Comparison of ENCODE assay signal across 20 cellular contexts in genomic region chr4:168549145-168549544, GRCh38. TPM values are rescaled to one million over a fixed set of nuclear protein-coding genes. Genes with fewer than 3 reads are reported as not detected.
DNase-seq lines count a peak whose midpoint lies in the region; ATAC-seq, FAIRE-seq and TF ChIP-seq lines count a peak whose summit lies in the region.
"Had no signal": no experiment of that assay in that cellular context is flagged by ENCODE, and none has a peak within 500 bp of the region (broad histone marks: within the 10 kb centered on the region; RNA-seq: fewer than 3 reads in every experiment).

No MANE protein-coding gene starts in this region.

- no peaks in the 10 kb centered on the region for H3K9me2 ChIP-seq in GM23248 (ENCODE audit: insufficient read depth)

- H3K27ac Mint-ChIP-seq in glutamatergic neuron (ENCODE audit: unreplicated experiment), result no peak overlapping the region
- H3K27ac Mint-ChIP-seq: CD4-positive, alpha-beta T cell had no signal

- H3K36me3 Mint-ChIP-seq in glutamatergic neuron (ENCODE audit: unreplicated experiment), result no peaks in the 10 kb centered on the region

- no peaks in the 10 kb centered on the region for H3K79me2 ChIP-seq in GM23248 (ENCODE audit: insufficient read depth)
- no peaks in the 10 kb centered on the region for H3K79me2 ChIP-seq in osteoblast (ENCODE audit: insufficient read depth, low read length)

- H3K4me1 Mint-ChIP-seq in glutamatergic neuron (ENCODE audit: low read depth, unreplicated experiment), result peaks cover 10% of the 10 kb centered on the region

- no peaks in the 10 kb centered on the region for H3K27me3 ChIP-seq in GM23248 (replicated peaks; ENCODE audit: insufficient read depth)
- no peaks in the 10 kb centered on the region for H3K27me3 ChIP-seq in SJCRH30
- no peaks in the 10 kb centered on the region for H3K27me3 ChIP-seq in osteoblast (ENCODE audit: insufficient read depth, low read length)
- no peaks in the 10 kb centered on the region for H3K27me3 ChIP-seq in pancreas
- H3K27me3 ChIP-seq: MG63 had no signal

- TF ChIP-seq CTCF in osteoblast (IDR thresholded peaks at IDR 0.05; ENCODE audit: extremely low read depth, low read depth, low read length) (no peak), glutamatergic neuron (IDR thresholded peaks at IDR 0.05; ENCODE audit: partially characterized antibody, unreplicated experiment) (no peak), pancreas (IDR thresholded peaks at IDR 0.05) (no peak)

- peaks cover 1% of the 10 kb centered on the region for H3K9me3 Mint-ChIP-seq in glutamatergic neuron (ENCODE audit: unreplicated experiment)
- H3K9me3 Mint-ChIP-seq: CD4-positive, alpha-beta T cell had no signal

- intact Hi-C loops in pancreas (cut with DNase I), result no loop called here

- H3K4me3 ChIP-seq in GM23248 (no peak overlapping the region), SJCRH30 (no peak overlapping the region), osteoblast (ENCODE audit: insufficient read depth, low read length) (no peak overlapping the region), pancreas (no peak overlapping the region)
- H3K4me3 ChIP-seq: A549, MG63 had no signal

- in situ Hi-C loops in GM23248 (cut with MboI), result no loop called here

- no peak for ATAC-seq in pancreas
- ATAC-seq: A549, HepG2 had no signal

- no peak overlapping the region for H3K4me3 Mint-ChIP-seq in glutamatergic neuron (ENCODE audit: unreplicated experiment)
- H3K4me3 Mint-ChIP-seq: CD4-positive, alpha-beta T cell had no signal

- no peak overlapping the region for H2AFZ ChIP-seq in GM23248
- H2AFZ ChIP-seq in osteoblast (ENCODE audit: low read length), result no peak overlapping the region

- H3K36me3 ChIP-seq in GM23248 (ENCODE audit: low read depth), result no peaks in the 10 kb centered on the region
- no peaks in the 10 kb centered on the region; the same call in 1 of the 2 replicates for H3K36me3 ChIP-seq in SJCRH30
- no peaks in the 10 kb centered on the region for H3K36me3 ChIP-seq in osteoblast (ENCODE audit: insufficient read depth, low read length)
- H3K36me3 ChIP-seq in pancreas, result no peaks in the 10 kb centered on the region
- H3K36me3 ChIP-seq: MG63 had no signal

- WGBS in GM23248 (ENCODE audit: low coverage in 1 of 2, low lambda C conversion rate in 2 of 2, missing lambda C conversion rate in 2 of 2), 2 experiments, result 15 to 18% methylated on average over 4 of the region's 4 CpGs
- WGBS in pancreas, 2 donors, result 67 to 78% methylated on average over 4 of the region's 4 CpGs

- H3K4me2 ChIP-seq in GM23248 (ENCODE audit: unreplicated experiment) (peak overlapping the region; percentile 85), osteoblast (ENCODE audit: insufficient read depth, low read length) (peak overlapping the region; percentile 2)

- H3K9me3 ChIP-seq in GM23248 (ENCODE audit: low read depth), result no peaks in the 10 kb centered on the region
- H3K9me3 ChIP-seq in SJCRH30 (replicated peaks), result no peaks in the 10 kb centered on the region
- no peaks in the 10 kb centered on the region for H3K9me3 ChIP-seq in osteoblast (ENCODE audit: low read depth, low read length)
- H3K9me3 ChIP-seq in pancreas, result no peaks in the 10 kb centered on the region
- H3K9me3 ChIP-seq: A549, MG63 had no signal

- no peaks in the 10 kb centered on the region for H3K27me3 Mint-ChIP-seq in glutamatergic neuron (ENCODE audit: unreplicated experiment)

- peak overlapping the region; percentile 88; the same call in 1 of the 2 replicates for H3K27ac ChIP-seq in GM23248
- peak overlapping the region; percentile 92 for H3K27ac ChIP-seq in SJCRH30
- H3K27ac ChIP-seq in osteoblast (ENCODE audit: low read depth, low read length), result peak overlapping the region; percentile 98
- no peak overlapping the region for H3K27ac ChIP-seq in pancreas

- H3K9ac ChIP-seq in GM23248, result no peak overlapping the region

- H4K20me1 ChIP-seq in GM23248 (ENCODE audit: insufficient read depth) (no peaks in the 10 kb centered on the region), osteoblast (ENCODE audit: insufficient read depth, low read length) (no peaks in the 10 kb centered on the region)

- no peak for FAIRE-seq in pancreas (lab: Jason Lieb, UNC)
- FAIRE-seq: A549, G401.6, GM12891, HepG2 had no signal

- peaks cover 36% of the 10 kb centered on the region for H3K4me1 ChIP-seq in GM23248 (ENCODE audit: insufficient read depth)
- H3K4me1 ChIP-seq in SJCRH30, result peaks cover 27% of the 10 kb centered on the region
- H3K4me1 ChIP-seq in osteoblast (ENCODE audit: insufficient read depth, low read length), result peaks cover 32% of the 10 kb centered on the region
- H3K4me1 ChIP-seq in pancreas, result no peaks in the 10 kb centered on the region

- H3F3A ChIP-seq in GM23248 (ENCODE audit: insufficient read depth), result peaks cover 34% of the 10 kb centered on the region

- DNase-seq in GM23248, result no peak
- no peak for DNase-seq in SJCRH30
- DNase-seq in fibroblast of gingiva (ENCODE audit: low read depth), result peak; percentile 16
- DNase-seq in osteoblast (ENCODE audit: insufficient read length, low spot score, missing footprints), result no peak
- DNase-seq in glutamatergic neuron, result no peak
- DNase-seq in pancreas, result no peak
- no peak for DNase-seq in hepatic stellate cell (ENCODE audit: low spot score)
- DNase-seq in SKM-1 (lab: John Stamatoyannopoulos, UW; ENCODE audit: unreplicated experiment), result no peak
- DNase-seq: AML-193; Calu3; CD4-positive, alpha-beta T cell; DMS79 treated with DMSO at 0.1 percent for 48 hours; MG63; NCI-H1092 treated with DMSO at 0.1 percent for 48 hours; NCI-H187; NCI-H510A treated with DMSO at 0.1 percent for 48 hours had no signal

RNA-seq across cellular contexts. Expression of gene PALLD, which starts 52.3 kb away (rescaled TPM):
- 14.5 and 17.9 TPM in 2 replicates for total RNA-seq in GM23248 (2014; rRNA removed; shearing (Covaris generic))
- polyA plus RNA-seq in GM23248 (2016; fragmentation: Nextera tagmentation; extraction: Ambion mirVana), result 30.5 and 30.6 TPM in 2 replicates
- total RNA-seq in SJCRH30 (2014; rRNA removed; shearing (Covaris generic)), result 47.3 TPM in 2 replicates
- 244 and 254 TPM in 2 replicates for total RNA-seq in osteoblast
- total RNA-seq in glutamatergic neuron (ENCODE audit: unreplicated experiment), result 37.5 TPM
- total RNA-seq in pancreas, result 10 to 100 TPM in 3 of 6 donors, 1 to 10 TPM in 3; 4.4 to 44.2 (median 12.0) TPM
- polyA plus RNA-seq in pancreas, result 10 to 100 TPM; 14.0 to 22.4 TPM

Comparison
In these comparisons a context has a peak if more than half of its experiments do, and no peak if none do; other contexts are left out.
1. H3K27ac ChIP-seq: peak in GM23248 (single experiment), SJCRH30 (single experiment) and osteoblast (single experiment); none in pancreas (0 of 4).